ENCODE assay signal across 8 cellular contexts in the genomic region with DNA sequence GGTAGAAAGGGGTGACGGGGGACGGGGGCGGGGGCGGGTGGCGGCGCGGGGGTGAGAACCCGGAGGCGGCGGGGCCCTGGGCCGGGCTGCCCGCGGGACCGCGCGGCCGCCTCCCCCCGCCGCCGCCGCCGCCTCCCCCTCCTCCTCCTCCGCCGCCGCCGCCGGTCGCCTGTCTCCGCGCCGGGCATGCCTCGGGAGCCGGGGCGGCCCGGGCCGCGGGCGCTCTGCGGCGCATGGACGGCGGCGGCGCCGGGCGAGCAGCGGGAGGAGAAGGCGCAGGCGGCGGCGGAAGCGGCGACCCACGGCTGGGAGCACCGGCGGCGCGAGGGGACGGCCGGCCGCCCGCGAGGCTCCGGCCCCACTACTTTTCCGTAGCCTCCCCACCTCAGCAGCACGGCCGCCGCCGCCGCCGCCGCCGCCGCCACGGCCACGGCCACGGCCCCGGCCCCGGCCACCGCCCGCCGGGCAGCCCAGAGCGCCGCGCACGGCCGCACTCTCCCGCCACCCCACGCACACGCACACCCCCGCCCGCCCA. TPM values are rescaled to one million over a fixed set of nuclear protein-coding genes. Genes with fewer than 3 reads are reported as not detected.
DNase-seq lines count a peak whose midpoint lies in the region; ATAC-seq and TF ChIP-seq lines count a peak whose summit lies in the region.

TSS of gene NPAS3 (plus strand) at position 161 of the 535 bp plus-strand sequence.

- H3K4me3 Mint-ChIP-seq in activated B cell treated with CpG ODN at 0.5 μM for 24 hours (peak within 1 kb of the TSS; percentile 82), progenitor cell of endocrine pancreas (ENCODE audit: low read depth) (peak within 1 kb of the TSS; percentile 86)

- H3K27me3 Mint-ChIP-seq in activated B cell treated with CpG ODN at 0.5 μM for 24 hours (peaks cover 48% of the 10 kb centered on the region), progenitor cell of endocrine pancreas (peaks cover 66% of the 10 kb centered on the region)

- peak; percentile 41 for ATAC-seq in GM19397 (IDR thresholded peaks at IDR 0.05; ENCODE audit: unreplicated experiment)
- ATAC-seq in activated B cell treated with CpG ODN at 0.5 μM for 24 hours (ENCODE audit: low read depth) = no peak
- ATAC-seq in Right ventricle myocardium superior (ENCODE audit: poor library complexity) = peak; percentile 48
- ATAC-seq in HG02938 (IDR thresholded peaks at IDR 0.05; ENCODE audit: unreplicated experiment) = no peak

- CTCF ChIA-PET in activated B cell treated with CpG ODN at 0.5 μM for 24 hours (lab: Charles Lee) = no interaction called here

- no peaks in the 10 kb centered on the region for H3K9me3 Mint-ChIP-seq in activated B cell treated with CpG ODN at 0.5 μM for 24 hours
- no peaks in the 10 kb centered on the region for H3K9me3 Mint-ChIP-seq in progenitor cell of endocrine pancreas (ENCODE audit: low read depth)

- H3K4me1 Mint-ChIP-seq in activated B cell treated with CpG ODN at 0.5 μM for 24 hours (peaks cover 15% of the 10 kb centered on the region), progenitor cell of endocrine pancreas (ENCODE audit: low read depth) (peaks cover 18% of the 10 kb centered on the region)

- POLR2A ChIA-PET in activated B cell treated with CpG ODN at 0.5 μM for 24 hours (lab: Charles Lee) = no interaction called here

- no peak within 1 kb of the TSS for H3K27ac Mint-ChIP-seq in activated B cell treated with CpG ODN at 0.5 μM for 24 hours
- peak within 1 kb of the TSS; percentile 98 for H3K27ac Mint-ChIP-seq in progenitor cell of endocrine pancreas

- H3K36me3 Mint-ChIP-seq in activated B cell treated with CpG ODN at 0.5 μM for 24 hours (ENCODE audit: low read depth) (no peaks in the 10 kb centered on the region), progenitor cell of endocrine pancreas (ENCODE audit: insufficient read depth) (no peaks in the 10 kb centered on the region)

- intact Hi-C loops in activated B cell treated with CpG ODN at 0.5 μM for 24 hours (cut with micrococcal nuclease) = no loop called here
- intact Hi-C loops in Right ventricle myocardium superior (cut with DNase I) = loop anchor here (10.0 kb wide), 1 partner anchor 224 kb away; no protein-coding TSS in a partner anchor
- intact Hi-C loops in posterior vena cava (cut with DNase I) = no loop called here

- peak; percentile 36 for DNase-seq in Ammon's horn (ENCODE audit: low spot score)
- DNase-seq in activated B cell treated with CpG ODN at 0.5 μM for 24 hours = no peak
- peak; percentile 42 for DNase-seq in Right ventricle myocardium superior
- DNase-seq in progenitor cell of endocrine pancreas (ENCODE audit: low spot score, unreplicated experiment) = no peak
- no peak for DNase-seq in GOT3 (lab: John Stamatoyannopoulos, UW)
- no peak for DNase-seq in posterior vena cava (ENCODE audit: low spot score)

- TF ChIP-seq CTCF in activated B cell treated with CpG ODN at 0.5 μM for 24 hours (IDR thresholded peaks at IDR 0.05) (no peak), progenitor cell of endocrine pancreas (IDR thresholded peaks at IDR 0.05; ENCODE audit: unreplicated experiment) (no peak)

RNA-seq across cellular contexts. Expression of gene NPAS3, which starts in this region (rescaled TPM):
- not detected in 2 replicates for total RNA-seq in activated B cell treated with CpG ODN at 0.5 μM for 24 hours
- 1.7 TPM for total RNA-seq in Right ventricle myocardium superior
- 5.2 and 6.1 TPM in 2 replicates for total RNA-seq in progenitor cell of endocrine pancreas
- total RNA-seq in posterior vena cava = 1 to 10 TPM; 1.3 to 2.6 TPM

Comparison
In these comparisons a context has a peak if more than half of its experiments do, and no peak if none do; other contexts are left out.
1. DNase-seq: peak in Ammon's horn (single experiment) and Right ventricle myocardium superior (single experiment); none in activated B cell treated with CpG ODN at 0.5 μM for 24 hours (single experiment), progenitor cell of endocrine pancreas (single experiment), GOT3 (single experiment) and posterior vena cava (single experiment).
2. ATAC-seq: peak in GM19397 (single experiment) and Right ventricle myocardium superior (single experiment); none in activated B cell treated with CpG ODN at 0.5 μM for 24 hours (single experiment) and HG02938 (single experiment).